Comparison of ENCODE assay signal across 2 cellular contexts in the genomic region with DNA sequence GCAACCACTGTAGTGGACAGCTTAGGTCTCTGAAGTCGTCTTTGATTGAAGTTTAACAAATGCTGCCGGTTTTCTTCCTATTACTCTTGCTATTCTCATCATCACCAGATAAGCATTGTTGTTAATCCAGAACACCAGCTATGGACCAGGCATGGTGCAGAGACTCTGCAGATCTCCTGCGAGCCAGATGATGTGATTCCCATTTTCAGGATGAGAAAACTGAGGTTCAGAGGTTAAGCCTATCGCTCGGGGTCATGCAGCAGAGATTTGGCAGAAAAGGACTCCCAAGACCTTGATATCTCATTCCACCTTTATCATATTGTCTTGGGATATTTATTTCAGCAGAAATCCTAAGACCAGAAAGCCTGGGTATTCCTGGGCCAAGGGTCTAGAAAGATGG.
TF ChIP-seq lines count a peak whose summit lies in the region.

No MANE protein-coding gene starts in this region.

TF ChIP-seq in HepG2, 621 proteins besides CTCF, POLR2A, EP300 and RAD21:
- no peak for TF ChIP-seq ZNF230 (CRISPR knock-in tag; IDR thresholded peaks at IDR 0.05)
- TF ChIP-seq, protein P1, sequence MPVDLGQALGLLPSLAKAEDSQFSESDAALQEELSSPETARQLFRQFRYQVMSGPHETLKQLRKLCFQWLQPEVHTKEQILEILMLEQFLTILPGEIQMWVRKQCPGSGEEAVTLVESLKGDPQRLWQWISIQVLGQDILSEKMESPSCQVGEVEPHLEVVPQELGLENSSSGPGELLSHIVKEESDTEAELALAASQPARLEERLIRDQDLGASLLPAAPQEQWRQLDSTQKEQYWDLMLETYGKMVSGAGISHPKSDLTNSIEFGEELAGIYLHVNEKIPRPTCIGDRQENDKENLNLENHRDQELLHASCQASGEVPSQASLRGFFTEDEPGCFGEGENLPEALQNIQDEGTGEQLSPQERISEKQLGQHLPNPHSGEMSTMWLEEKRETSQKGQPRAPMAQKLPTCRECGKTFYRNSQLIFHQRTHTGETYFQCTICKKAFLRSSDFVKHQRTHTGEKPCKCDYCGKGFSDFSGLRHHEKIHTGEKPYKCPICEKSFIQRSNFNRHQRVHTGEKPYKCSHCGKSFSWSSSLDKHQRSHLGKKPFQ (CRISPR knock-in tag; IDR thresholded peaks at IDR 0.05; ENCODE audit: insufficient replicate concordance), result no peak
- TF ChIP-seq ZNF629 (CRISPR knock-in tag; conservative IDR thresholded peaks at IDR 0.05), result peak; percentile 61
- TF ChIP-seq PHF5A (CRISPR knock-in tag; IDR thresholded peaks at IDR 0.05; ENCODE audit: low read depth, unreplicated experiment), result no peak
- no peak for TF ChIP-seq CENPT (CRISPR knock-in tag; IDR thresholded peaks at IDR 0.05; ENCODE audit: low read depth)
- no peak for TF ChIP-seq ZNF777 (CRISPR knock-in tag; IDR thresholded peaks at IDR 0.05)
TF ChIP-seq in HepG2: peak in this region for 1.

TF ChIP-seq in K562, 482 proteins besides CTCF, POLR2A, EP300 and RAD21:
- peak; percentile 25 for TF ChIP-seq RBM25 (IDR thresholded peaks at IDR 0.05; ENCODE audit: low read depth, low read length, severe bottlenecking)
- no peak for TF ChIP-seq ZNF408 (CRISPR knock-in tag; IDR thresholded peaks at IDR 0.05; ENCODE audit: low read depth)
TF ChIP-seq in K562: peak in this region for 1.
